In the genomic region with DNA sequence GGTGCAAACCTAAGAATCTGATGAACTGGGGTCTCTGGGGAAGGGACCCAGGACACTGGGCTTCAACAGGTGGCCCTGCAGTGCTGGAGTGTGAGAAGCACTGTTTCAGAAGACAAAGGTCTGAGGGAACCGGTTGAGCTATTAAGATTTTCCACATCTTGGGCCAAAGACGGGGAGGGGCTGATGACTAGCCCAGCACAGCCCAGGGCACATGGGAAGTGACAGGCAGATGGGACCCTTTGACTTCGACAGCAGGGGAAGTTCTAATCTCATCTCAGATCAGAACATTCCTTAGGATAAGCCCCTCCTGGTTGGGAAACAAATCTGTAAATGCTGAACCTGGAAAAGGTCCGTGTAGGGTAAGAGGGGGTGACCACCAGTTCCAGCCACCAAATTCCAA, we compare ENCODE assay signal across 11 cellular contexts.
DNase-seq lines count a peak whose midpoint lies in the region; ATAC-seq, FAIRE-seq and TF ChIP-seq lines count a peak whose summit lies in the region.
"Had no signal": no experiment of that assay in that cellular context is flagged by ENCODE, and none has a peak within 500 bp of the region (broad histone marks: within the 10 kb centered on the region; RNA-seq: fewer than 3 reads in every experiment).

No MANE protein-coding gene starts in this region.

- no peak overlapping the region for H3K4me3 ChIP-seq in kidney (ENCODE audit: low read length in 2 of 2)
- no peak overlapping the region for H3K4me3 ChIP-seq in thoracic aorta
- H3K4me3 ChIP-seq: SK-N-MC had no signal

- no peaks in the 10 kb centered on the region for H3K9me3 Mint-ChIP-seq in activated CD8-positive, alpha-beta memory T cell treated with anti-CD3 and anti-CD28 coated beads, Interleukin-2, amount 10 ng/mL, durations not matched to agents 7 days and 5 days (ENCODE audit: low read depth)
- H3K9me3 Mint-ChIP-seq in activated T-helper 17 cell treated with anti-CD3 and anti-CD28 coated beads, Interleukin-2, amount 50 U/mL, for 72 hours, result no peaks in the 10 kb centered on the region
- H3K9me3 Mint-ChIP-seq: neural crest cell had no signal

- FAIRE-seq in kidney (lab: Jason Lieb, UNC), result no peak

- H3K9me3 ChIP-seq in kidney (ENCODE audit: control insufficient read depth in 1 of 2, low read length in 2 of 2), result no peaks in the 10 kb centered on the region
- no peaks in the 10 kb centered on the region for H3K9me3 ChIP-seq in thoracic aorta

- no peak for DNase-seq in activated CD8-positive, alpha-beta memory T cell treated with anti-CD3 and anti-CD28 coated beads, Interleukin-2, amount 10 ng/mL, durations not matched to agents 7 days and 5 days
- DNase-seq in activated CD8-positive, alpha-beta memory T cell treated with anti-CD3 and anti-CD28 coated beads for 24 hours, result no peak
- DNase-seq in kidney (no peak), thoracic aorta (ENCODE audit: low spot score) (no peak), NK-92 (lab: John Stamatoyannopoulos, UW; ENCODE audit: unreplicated experiment) (no peak), OCI-M1 (lab: John Stamatoyannopoulos, UW) (no peak)
- DNase-seq: EL had no signal

- H3K27me3 Mint-ChIP-seq in activated CD8-positive, alpha-beta memory T cell treated with anti-CD3 and anti-CD28 coated beads, Interleukin-2, amount 10 ng/mL, durations not matched to agents 7 days and 5 days, result no peaks in the 10 kb centered on the region
- no peaks in the 10 kb centered on the region for H3K27me3 Mint-ChIP-seq in activated T-helper 17 cell treated with anti-CD3 and anti-CD28 coated beads, Interleukin-2, amount 50 U/mL, for 72 hours

- H3K9ac ChIP-seq in kidney (ENCODE audit: low read length in 2 of 2), result no peak overlapping the region

- peaks cover 76 to 80% of the 10 kb centered on the region in 2 donors for H3K4me1 ChIP-seq in kidney (ENCODE audit: control insufficient read depth in 1 of 2, insufficient read depth in 1 of 2, low read depth in 1 of 2, low read length in 2 of 2)
- peaks cover 83 to 99% of the 10 kb centered on the region in 2 donors for H3K4me1 ChIP-seq in thoracic aorta (ENCODE audit: control insufficient read depth in 1 of 2, low read depth in 2 of 2)

- peaks cover 98% of the 10 kb centered on the region for H3K4me1 Mint-ChIP-seq in activated CD8-positive, alpha-beta memory T cell treated with anti-CD3 and anti-CD28 coated beads, Interleukin-2, amount 10 ng/mL, durations not matched to agents 7 days and 5 days
- peaks cover 64% of the 10 kb centered on the region for H3K4me1 Mint-ChIP-seq in activated T-helper 17 cell treated with anti-CD3 and anti-CD28 coated beads, Interleukin-2, amount 50 U/mL, for 72 hours

- H3K4me3 Mint-ChIP-seq in activated CD8-positive, alpha-beta memory T cell treated with anti-CD3 and anti-CD28 coated beads, Interleukin-2, amount 10 ng/mL, durations not matched to agents 7 days and 5 days, result peak overlapping the region; percentile 4
- H3K4me3 Mint-ChIP-seq in activated T-helper 17 cell treated with anti-CD3 and anti-CD28 coated beads, Interleukin-2, amount 50 U/mL, for 72 hours, result peak overlapping the region; percentile 83
- H3K4me3 Mint-ChIP-seq: neural crest cell had no signal

- CTCF ChIA-PET in activated CD8-positive, alpha-beta memory T cell treated with anti-CD3 and anti-CD28 coated beads, Interleukin-2, amount 10 ng/mL, durations not matched to agents 7 days and 5 days (lab: Charles Lee), result interaction anchor here (1.0 to 2.3 kb wide), 4 partner anchors 23 to 68 kb away, joined by 3 to 10 read pairs (median 6); a partner anchor contains a TSS

- TF ChIP-seq CTCF in kidney (IDR thresholded peaks at IDR 0.05; ENCODE audit: borderline replicate concordance, extremely low read depth, insufficient read depth) (no peak), thoracic aorta (IDR thresholded peaks at IDR 0.05) (no peak)

- no peaks in the 10 kb centered on the region for H3K36me3 ChIP-seq in kidney (ENCODE audit: control insufficient read depth in 1 of 2, insufficient read depth in 2 of 2, low read length in 2 of 2)
- no peaks in the 10 kb centered on the region for H3K36me3 ChIP-seq in thoracic aorta

- intact Hi-C loops in kidney (cut with DNase I), result no loop called here

- no peak for ATAC-seq in activated CD8-positive, alpha-beta memory T cell treated with anti-CD3 and anti-CD28 coated beads, Interleukin-2, amount 10 ng/mL, durations not matched to agents 7 days and 5 days
- no peak for ATAC-seq in activated T-helper 17 cell treated with anti-CD3 and anti-CD28 coated beads, Interleukin-2, amount 50 U/mL, for 72 hours (replicated peaks)
- no peak for ATAC-seq in thoracic aorta (ENCODE audit: insufficient number of reproducible peaks, low FRiP score, low read depth)
- ATAC-seq in HG02763 (IDR thresholded peaks at IDR 0.05; ENCODE audit: unreplicated experiment), result no peak

- H3K27me3 ChIP-seq in thoracic aorta (replicated peaks; ENCODE audit: insufficient read depth), result no peaks in the 10 kb centered on the region

- H3K27ac Mint-ChIP-seq in activated CD8-positive, alpha-beta memory T cell treated with anti-CD3 and anti-CD28 coated beads, Interleukin-2, amount 10 ng/mL, durations not matched to agents 7 days and 5 days, result peak overlapping the region; percentile 99
- peak overlapping the region; percentile 99 for H3K27ac Mint-ChIP-seq in activated T-helper 17 cell treated with anti-CD3 and anti-CD28 coated beads, Interleukin-2, amount 50 U/mL, for 72 hours

- peak overlapping the region; percentile 20 to 43 for H3K27ac ChIP-seq in kidney (ENCODE audit: low read depth in 2 of 2, low read length in 2 of 2)
- H3K27ac ChIP-seq in thoracic aorta, result peak overlapping the region; percentile 96
- H3K27ac ChIP-seq: SK-N-MC had no signal

- peaks cover 26% of the 10 kb centered on the region for H3K36me3 Mint-ChIP-seq in activated CD8-positive, alpha-beta memory T cell treated with anti-CD3 and anti-CD28 coated beads, Interleukin-2, amount 10 ng/mL, durations not matched to agents 7 days and 5 days
- H3K36me3 Mint-ChIP-seq in activated T-helper 17 cell treated with anti-CD3 and anti-CD28 coated beads, Interleukin-2, amount 50 U/mL, for 72 hours (ENCODE audit: low read depth), result peaks cover 99% of the 10 kb centered on the region
